ENCODE assay signal across 3 cellular contexts in the genomic region with DNA sequence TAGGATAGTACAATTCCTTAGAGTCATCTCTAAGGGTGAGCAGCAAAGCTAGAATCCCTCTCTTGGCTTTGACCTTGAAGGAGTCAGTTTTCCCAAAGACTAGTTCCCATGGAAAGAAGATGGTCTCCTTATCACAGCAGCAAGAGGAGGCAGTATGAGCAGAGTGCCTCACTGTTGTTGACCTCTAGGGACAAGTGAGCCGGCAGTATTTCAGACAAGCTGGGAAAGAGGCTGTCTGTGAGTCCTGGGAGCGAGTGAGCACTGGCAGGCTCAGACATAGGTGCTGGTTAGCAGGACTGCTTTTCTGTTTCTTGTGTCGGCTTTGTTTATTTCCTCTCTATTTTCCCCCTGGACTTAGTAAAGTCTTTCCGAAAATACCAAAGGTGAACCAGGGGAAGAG.
TF ChIP-seq lines count a peak whose summit lies in the region.

No MANE protein-coding gene starts in this region.

TF ChIP-seq in GM23338, 12 proteins besides CTCF, POLR2A, EP300 and RAD21 (continues in another document):
- TF ChIP-seq, protein P1, sequence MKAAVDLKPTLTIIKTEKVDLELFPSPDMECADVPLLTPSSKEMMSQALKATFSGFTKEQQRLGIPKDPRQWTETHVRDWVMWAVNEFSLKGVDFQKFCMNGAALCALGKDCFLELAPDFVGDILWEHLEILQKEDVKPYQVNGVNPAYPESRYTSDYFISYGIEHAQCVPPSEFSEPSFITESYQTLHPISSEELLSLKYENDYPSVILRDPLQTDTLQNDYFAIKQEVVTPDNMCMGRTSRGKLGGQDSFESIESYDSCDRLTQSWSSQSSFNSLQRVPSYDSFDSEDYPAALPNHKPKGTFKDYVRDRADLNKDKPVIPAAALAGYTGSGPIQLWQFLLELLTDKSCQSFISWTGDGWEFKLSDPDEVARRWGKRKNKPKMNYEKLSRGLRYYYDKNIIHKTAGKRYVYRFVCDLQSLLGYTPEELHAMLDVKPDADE (IDR thresholded peaks at IDR 0.05) = no peak
- TF ChIP-seq JUNB (IDR thresholded peaks at IDR 0.05; ENCODE audit: unreplicated experiment) (no peak), POLR2AphosphoS5 (IDR thresholded peaks at IDR 0.05; ENCODE audit: low read depth) (no peak), ZNF331 (CRISPR knock-in tag; IDR thresholded peaks at IDR 0.05; ENCODE audit: low read depth) (no peak), ZNF114 (CRISPR knock-in tag; IDR thresholded peaks at IDR 0.05) (no peak)
- TF ChIP-seq, protein P2, sequence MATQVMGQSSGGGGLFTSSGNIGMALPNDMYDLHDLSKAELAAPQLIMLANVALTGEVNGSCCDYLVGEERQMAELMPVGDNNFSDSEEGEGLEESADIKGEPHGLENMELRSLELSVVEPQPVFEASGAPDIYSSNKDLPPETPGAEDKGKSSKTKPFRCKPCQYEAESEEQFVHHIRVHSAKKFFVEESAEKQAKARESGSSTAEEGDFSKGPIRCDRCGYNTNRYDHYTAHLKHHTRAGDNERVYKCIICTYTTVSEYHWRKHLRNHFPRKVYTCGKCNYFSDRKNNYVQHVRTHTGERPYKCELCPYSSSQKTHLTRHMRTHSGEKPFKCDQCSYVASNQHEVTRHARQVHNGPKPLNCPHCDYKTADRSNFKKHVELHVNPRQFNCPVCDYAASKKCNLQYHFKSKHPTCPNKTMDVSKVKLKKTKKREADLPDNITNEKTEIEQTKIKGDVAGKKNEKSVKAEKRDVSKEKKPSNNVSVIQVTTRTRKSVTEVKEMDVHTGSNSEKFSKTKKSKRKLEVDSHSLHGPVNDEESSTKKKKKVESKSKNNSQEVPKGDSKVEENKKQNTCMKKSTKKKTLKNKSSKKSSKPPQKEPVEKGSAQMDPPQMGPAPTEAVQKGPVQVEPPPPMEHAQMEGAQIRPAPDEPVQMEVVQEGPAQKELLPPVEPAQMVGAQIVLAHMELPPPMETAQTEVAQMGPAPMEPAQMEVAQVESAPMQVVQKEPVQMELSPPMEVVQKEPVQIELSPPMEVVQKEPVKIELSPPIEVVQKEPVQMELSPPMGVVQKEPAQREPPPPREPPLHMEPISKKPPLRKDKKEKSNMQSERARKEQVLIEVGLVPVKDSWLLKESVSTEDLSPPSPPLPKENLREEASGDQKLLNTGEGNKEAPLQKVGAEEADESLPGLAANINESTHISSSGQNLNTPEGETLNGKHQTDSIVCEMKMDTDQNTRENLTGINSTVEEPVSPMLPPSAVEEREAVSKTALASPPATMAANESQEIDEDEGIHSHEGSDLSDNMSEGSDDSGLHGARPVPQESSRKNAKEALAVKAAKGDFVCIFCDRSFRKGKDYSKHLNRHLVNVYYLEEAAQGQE (IDR thresholded peaks at IDR 0.05; ENCODE audit: unreplicated experiment) = no peak

TF ChIP-seq in IMR-90, 13 proteins besides CTCF, POLR2A, EP300 and RAD21:
- TF ChIP-seq MAFK (IDR thresholded peaks at IDR 0.05; ENCODE audit: low read depth, low read length) (no peak), CHD1 (IDR thresholded peaks at IDR 0.05; ENCODE audit: low read depth, low read length) (no peak), SMC3 (IDR thresholded peaks at IDR 0.05; ENCODE audit: low read depth, low read length) (no peak), NFE2L2 (IDR thresholded peaks at IDR 0.05; ENCODE audit: low read depth, low read length) (no peak)
- TF ChIP-seq, protein P3, sequence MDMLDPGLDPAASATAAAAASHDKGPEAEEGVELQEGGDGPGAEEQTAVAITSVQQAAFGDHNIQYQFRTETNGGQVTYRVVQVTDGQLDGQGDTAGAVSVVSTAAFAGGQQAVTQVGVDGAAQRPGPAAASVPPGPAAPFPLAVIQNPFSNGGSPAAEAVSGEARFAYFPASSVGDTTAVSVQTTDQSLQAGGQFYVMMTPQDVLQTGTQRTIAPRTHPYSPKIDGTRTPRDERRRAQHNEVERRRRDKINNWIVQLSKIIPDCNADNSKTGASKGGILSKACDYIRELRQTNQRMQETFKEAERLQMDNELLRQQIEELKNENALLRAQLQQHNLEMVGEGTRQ (IDR thresholded peaks at IDR 0.05; ENCODE audit: low read depth, low read length) = no peak
- TF ChIP-seq, protein P4, sequence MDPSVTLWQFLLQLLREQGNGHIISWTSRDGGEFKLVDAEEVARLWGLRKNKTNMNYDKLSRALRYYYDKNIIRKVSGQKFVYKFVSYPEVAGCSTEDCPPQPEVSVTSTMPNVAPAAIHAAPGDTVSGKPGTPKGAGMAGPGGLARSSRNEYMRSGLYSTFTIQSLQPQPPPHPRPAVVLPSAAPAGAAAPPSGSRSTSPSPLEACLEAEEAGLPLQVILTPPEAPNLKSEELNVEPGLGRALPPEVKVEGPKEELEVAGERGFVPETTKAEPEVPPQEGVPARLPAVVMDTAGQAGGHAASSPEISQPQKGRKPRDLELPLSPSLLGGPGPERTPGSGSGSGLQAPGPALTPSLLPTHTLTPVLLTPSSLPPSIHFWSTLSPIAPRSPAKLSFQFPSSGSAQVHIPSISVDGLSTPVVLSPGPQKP (IDR thresholded peaks at IDR 0.05; ENCODE audit: borderline replicate concordance, low read depth, low read length) = no peak

TF ChIP-seq in H1, 55 proteins besides CTCF, POLR2A, EP300 and RAD21:
- TF ChIP-seq JUN (IDR thresholded peaks at IDR 0.05; ENCODE audit: low read depth, low read length) = no peak
- TF ChIP-seq FOSL1 (IDR thresholded peaks at IDR 0.05; ENCODE audit: insufficient read depth, low read depth, low read length) = no peak
- TF ChIP-seq, protein P5, sequence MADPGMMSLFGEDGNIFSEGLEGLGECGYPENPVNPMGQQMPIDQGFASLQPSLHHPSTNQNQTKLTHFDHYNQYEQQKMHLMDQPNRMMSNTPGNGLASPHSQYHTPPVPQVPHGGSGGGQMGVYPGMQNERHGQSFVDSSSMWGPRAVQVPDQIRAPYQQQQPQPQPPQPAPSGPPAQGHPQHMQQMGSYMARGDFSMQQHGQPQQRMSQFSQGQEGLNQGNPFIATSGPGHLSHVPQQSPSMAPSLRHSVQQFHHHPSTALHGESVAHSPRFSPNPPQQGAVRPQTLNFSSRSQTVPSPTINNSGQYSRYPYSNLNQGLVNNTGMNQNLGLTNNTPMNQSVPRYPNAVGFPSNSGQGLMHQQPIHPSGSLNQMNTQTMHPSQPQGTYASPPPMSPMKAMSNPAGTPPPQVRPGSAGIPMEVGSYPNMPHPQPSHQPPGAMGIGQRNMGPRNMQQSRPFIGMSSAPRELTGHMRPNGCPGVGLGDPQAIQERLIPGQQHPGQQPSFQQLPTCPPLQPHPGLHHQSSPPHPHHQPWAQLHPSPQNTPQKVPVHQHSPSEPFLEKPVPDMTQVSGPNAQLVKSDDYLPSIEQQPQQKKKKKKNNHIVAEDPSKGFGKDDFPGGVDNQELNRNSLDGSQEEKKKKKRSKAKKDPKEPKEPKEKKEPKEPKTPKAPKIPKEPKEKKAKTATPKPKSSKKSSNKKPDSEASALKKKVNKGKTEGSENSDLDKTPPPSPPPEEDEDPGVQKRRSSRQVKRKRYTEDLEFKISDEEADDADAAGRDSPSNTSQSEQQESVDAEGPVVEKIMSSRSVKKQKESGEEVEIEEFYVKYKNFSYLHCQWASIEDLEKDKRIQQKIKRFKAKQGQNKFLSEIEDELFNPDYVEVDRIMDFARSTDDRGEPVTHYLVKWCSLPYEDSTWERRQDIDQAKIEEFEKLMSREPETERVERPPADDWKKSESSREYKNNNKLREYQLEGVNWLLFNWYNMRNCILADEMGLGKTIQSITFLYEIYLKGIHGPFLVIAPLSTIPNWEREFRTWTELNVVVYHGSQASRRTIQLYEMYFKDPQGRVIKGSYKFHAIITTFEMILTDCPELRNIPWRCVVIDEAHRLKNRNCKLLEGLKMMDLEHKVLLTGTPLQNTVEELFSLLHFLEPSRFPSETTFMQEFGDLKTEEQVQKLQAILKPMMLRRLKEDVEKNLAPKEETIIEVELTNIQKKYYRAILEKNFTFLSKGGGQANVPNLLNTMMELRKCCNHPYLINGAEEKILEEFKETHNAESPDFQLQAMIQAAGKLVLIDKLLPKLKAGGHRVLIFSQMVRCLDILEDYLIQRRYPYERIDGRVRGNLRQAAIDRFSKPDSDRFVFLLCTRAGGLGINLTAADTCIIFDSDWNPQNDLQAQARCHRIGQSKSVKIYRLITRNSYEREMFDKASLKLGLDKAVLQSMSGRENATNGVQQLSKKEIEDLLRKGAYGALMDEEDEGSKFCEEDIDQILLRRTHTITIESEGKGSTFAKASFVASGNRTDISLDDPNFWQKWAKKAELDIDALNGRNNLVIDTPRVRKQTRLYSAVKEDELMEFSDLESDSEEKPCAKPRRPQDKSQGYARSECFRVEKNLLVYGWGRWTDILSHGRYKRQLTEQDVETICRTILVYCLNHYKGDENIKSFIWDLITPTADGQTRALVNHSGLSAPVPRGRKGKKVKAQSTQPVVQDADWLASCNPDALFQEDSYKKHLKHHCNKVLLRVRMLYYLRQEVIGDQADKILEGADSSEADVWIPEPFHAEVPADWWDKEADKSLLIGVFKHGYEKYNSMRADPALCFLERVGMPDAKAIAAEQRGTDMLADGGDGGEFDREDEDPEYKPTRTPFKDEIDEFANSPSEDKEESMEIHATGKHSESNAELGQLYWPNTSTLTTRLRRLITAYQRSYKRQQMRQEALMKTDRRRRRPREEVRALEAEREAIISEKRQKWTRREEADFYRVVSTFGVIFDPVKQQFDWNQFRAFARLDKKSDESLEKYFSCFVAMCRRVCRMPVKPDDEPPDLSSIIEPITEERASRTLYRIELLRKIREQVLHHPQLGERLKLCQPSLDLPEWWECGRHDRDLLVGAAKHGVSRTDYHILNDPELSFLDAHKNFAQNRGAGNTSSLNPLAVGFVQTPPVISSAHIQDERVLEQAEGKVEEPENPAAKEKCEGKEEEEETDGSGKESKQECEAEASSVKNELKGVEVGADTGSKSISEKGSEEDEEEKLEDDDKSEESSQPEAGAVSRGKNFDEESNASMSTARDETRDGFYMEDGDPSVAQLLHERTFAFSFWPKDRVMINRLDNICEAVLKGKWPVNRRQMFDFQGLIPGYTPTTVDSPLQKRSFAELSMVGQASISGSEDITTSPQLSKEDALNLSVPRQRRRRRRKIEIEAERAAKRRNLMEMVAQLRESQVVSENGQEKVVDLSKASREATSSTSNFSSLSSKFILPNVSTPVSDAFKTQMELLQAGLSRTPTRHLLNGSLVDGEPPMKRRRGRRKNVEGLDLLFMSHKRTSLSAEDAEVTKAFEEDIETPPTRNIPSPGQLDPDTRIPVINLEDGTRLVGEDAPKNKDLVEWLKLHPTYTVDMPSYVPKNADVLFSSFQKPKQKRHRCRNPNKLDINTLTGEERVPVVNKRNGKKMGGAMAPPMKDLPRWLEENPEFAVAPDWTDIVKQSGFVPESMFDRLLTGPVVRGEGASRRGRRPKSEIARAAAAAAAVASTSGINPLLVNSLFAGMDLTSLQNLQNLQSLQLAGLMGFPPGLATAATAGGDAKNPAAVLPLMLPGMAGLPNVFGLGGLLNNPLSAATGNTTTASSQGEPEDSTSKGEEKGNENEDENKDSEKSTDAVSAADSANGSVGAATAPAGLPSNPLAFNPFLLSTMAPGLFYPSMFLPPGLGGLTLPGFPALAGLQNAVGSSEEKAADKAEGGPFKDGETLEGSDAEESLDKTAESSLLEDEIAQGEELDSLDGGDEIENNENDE (IDR thresholded peaks at IDR 0.05; ENCODE audit: insufficient replicate concordance, low read length) = no peak
- TF ChIP-seq EZH2 (IDR thresholded peaks at IDR 0.05; ENCODE audit: low read depth, low read length, severe bottlenecking) = no peak
- no peak for TF ChIP-seq KDM1A (IDR thresholded peaks at IDR 0.05; ENCODE audit: borderline replicate concordance, low read length)
- TF ChIP-seq NANOG (IDR thresholded peaks at IDR 0.05; ENCODE audit: insufficient read depth, low read depth, low read length, poor library complexity, severe bottlenecking) = no peak
- TF ChIP-seq BCL11A (IDR thresholded peaks at IDR 0.05; ENCODE audit: low read depth in 2 of 2, low read length in 2 of 2) = no peak
- no peak for TF ChIP-seq BACH1 (IDR thresholded peaks at IDR 0.05; ENCODE audit: low read length)
- TF ChIP-seq SIN3A (conservative IDR thresholded peaks at IDR 0.05 in 1 of 2, IDR thresholded peaks at IDR 0.05 in 1 of 2; ENCODE audit: low read depth in 1 of 2, low read length in 2 of 2) = no peak
- TF ChIP-seq RFX5 (IDR thresholded peaks at IDR 0.05; ENCODE audit: borderline replicate concordance, low read depth, low read length) = no peak
